8 cellular contexts compared by ENCODE assay signal in the genomic region with DNA sequence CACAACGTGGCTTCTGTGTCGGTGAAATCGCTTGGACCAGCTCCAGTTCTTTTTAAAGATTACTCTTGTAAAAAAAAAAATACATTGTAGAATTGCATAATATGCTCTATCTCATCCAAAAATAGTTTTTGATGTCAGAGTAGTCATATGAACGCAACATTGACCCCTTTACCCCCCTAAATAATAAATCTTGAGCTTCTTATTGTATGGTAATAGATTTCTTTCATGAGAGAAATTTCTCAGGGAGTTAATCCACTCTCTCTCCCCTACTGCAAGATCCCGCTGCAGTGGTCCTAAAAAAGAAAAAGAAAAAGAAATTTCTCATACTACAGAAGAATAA. TPM values are rescaled to one million over a fixed set of nuclear protein-coding genes. Genes with fewer than 3 reads are reported as not detected.
DNase-seq lines count a peak whose midpoint lies in the region; ATAC-seq and TF ChIP-seq lines count a peak whose summit lies in the region.

No MANE protein-coding gene starts in this region.

- H3K27me3 ChIP-seq in GM23338 (ENCODE audit: insufficient read depth): peaks cover 26% of the 10 kb centered on the region
- peaks cover 83% of the 10 kb centered on the region for H3K27me3 ChIP-seq in hepatocyte
- peaks cover 4% of the 10 kb centered on the region for H3K27me3 ChIP-seq in skeletal muscle satellite cell (ENCODE audit: control insufficient read depth, insufficient read depth, low read length)
- peaks cover 30% of the 10 kb centered on the region for H3K27me3 ChIP-seq in adrenal gland

- no peak for ATAC-seq in GM23338
- ATAC-seq in activated CD8-positive, alpha-beta T cell treated with anti-CD3 and anti-CD28 coated beads for 36 hours: no peak
- no peak for ATAC-seq in HG02571 (IDR thresholded peaks at IDR 0.05; ENCODE audit: unreplicated experiment)

- peaks cover 30% of the 10 kb centered on the region for H3K79me2 ChIP-seq in GM23338 (replicated peaks; ENCODE audit: insufficient read depth)
- H3K79me2 ChIP-seq in hepatocyte: no peaks in the 10 kb centered on the region

- no peaks in the 10 kb centered on the region; the same call in 1 of the 2 replicates for H4K20me1 ChIP-seq in GM23338 (replicated peaks; ENCODE audit: insufficient read depth)
- no peaks in the 10 kb centered on the region for H4K20me1 ChIP-seq in hepatocyte (ENCODE audit: insufficient read depth, poor library complexity, severe bottlenecking)

- peak overlapping the region; percentile 69 for H3K4me3 Mint-ChIP-seq in GM23338
- H3K4me3 Mint-ChIP-seq in activated CD8-positive, alpha-beta T cell treated with anti-CD3 and anti-CD28 coated beads for 36 hours: peak overlapping the region; percentile 75

- no peaks in the 10 kb centered on the region for H3K9me3 ChIP-seq in hepatocyte (ENCODE audit: low read depth)
- no peaks in the 10 kb centered on the region for H3K9me3 ChIP-seq in skeletal muscle satellite cell (replicated peaks; ENCODE audit: low read length)
- no peaks in the 10 kb centered on the region for H3K9me3 ChIP-seq in adrenal gland (replicated peaks in 1 of 3)

- POLR2A ChIA-PET in activated CD8-positive, alpha-beta T cell treated with anti-CD3 and anti-CD28 coated beads for 36 hours (lab: Charles Lee): interaction anchor here (1.2 kb wide), 1 partner anchor 141 kb away, joined by 3 read pairs; no protein-coding TSS in a partner anchor

- 3% methylated on average over 5 of the region's 5 CpGs for WGBS in hepatocyte (ENCODE audit: low lambda C conversion rate, missing lambda C conversion rate)
- WGBS in adrenal gland, 4 donors: 5 to 9% (median 5%) methylated on average over 5 of the region's 5 CpGs

- H3K9ac ChIP-seq in skeletal muscle satellite cell (ENCODE audit: low read depth, low read length): peak overlapping the region; percentile 58

- peaks cover 15% of the 10 kb centered on the region; the same call in 1 of the 3 replicates for H3K36me3 Mint-ChIP-seq in GM23338 (ENCODE audit: low read depth)
- H3K36me3 Mint-ChIP-seq in activated CD8-positive, alpha-beta T cell treated with anti-CD3 and anti-CD28 coated beads for 36 hours (ENCODE audit: low read depth): no peaks in the 10 kb centered on the region

- no peaks in the 10 kb centered on the region for H3F3A ChIP-seq in GM23338 (replicated peaks; ENCODE audit: low read depth)

- H3K4me1 ChIP-seq in GM23338 (ENCODE audit: insufficient read depth) (peaks cover 34% of the 10 kb centered on the region), hepatocyte (ENCODE audit: insufficient read depth) (peaks cover 19% of the 10 kb centered on the region), skeletal muscle satellite cell (ENCODE audit: control insufficient read depth, insufficient read depth, low read length) (peaks cover 8% of the 10 kb centered on the region), adrenal gland (replicated peaks in 1 of 2) (peaks cover 9 to 14% of the 10 kb centered on the region in 2 donors)

- H3K4me1 Mint-ChIP-seq in GM23338: peaks cover 32% of the 10 kb centered on the region
- H3K4me1 Mint-ChIP-seq in activated CD8-positive, alpha-beta T cell treated with anti-CD3 and anti-CD28 coated beads for 36 hours (ENCODE audit: low read depth): peaks cover 7% of the 10 kb centered on the region

- intact Hi-C loops in activated CD8-positive, alpha-beta T cell treated with anti-CD3 and anti-CD28 coated beads for 36 hours (cut with micrococcal nuclease): loop anchor here (5.0 to 10.0 kb wide), 2 partner anchors 50 to 122 kb away; partner anchors contain the start of gene PAIP2B
- intact Hi-C loops in adrenal gland (cut with DNase I): no loop called here

- H3K4me2 ChIP-seq in GM23338 (peak overlapping the region; percentile 83), hepatocyte (peak overlapping the region; percentile 99), skeletal muscle satellite cell (ENCODE audit: low read length) (peak overlapping the region; percentile 92)

- TF ChIP-seq CTCF in GM23338 (conservative IDR thresholded peaks at IDR 0.05; ENCODE audit: low read depth in 2 of 2): no peak
- TF ChIP-seq CTCF in activated CD8-positive, alpha-beta T cell treated with anti-CD3 and anti-CD28 coated beads for 36 hours (IDR thresholded peaks at IDR 0.05): no peak
- no peak for TF ChIP-seq CTCF in hepatocyte (IDR thresholded peaks at IDR 0.05; ENCODE audit: poor library complexity)
- TF ChIP-seq CTCF in adrenal gland (IDR thresholded peaks at IDR 0.05): no peak

- peak overlapping the region; percentile 52 for H3K4me3 ChIP-seq in GM23338
- H3K4me3 ChIP-seq in hepatocyte: peak overlapping the region; percentile 52
- H3K4me3 ChIP-seq in skeletal muscle satellite cell (ENCODE audit: low read length): peak overlapping the region; percentile 74
- H3K4me3 ChIP-seq in adrenal gland: peak overlapping the region in 2 of 4 donors; percentile 36 to 54

- DNase-seq in GM23338 (ENCODE audit: low spot score) (no peak), hepatocyte (ENCODE audit: low spot score) (no peak), NCI-H526 (lab: John Stamatoyannopoulos, UW) (no peak), NCI-H524 treated with DMSO at 0.1 percent for 48 hours (lab: John Stamatoyannopoulos, UW) (no peak), adrenal gland (no peak)
- no peak for DNase-seq in activated CD8-positive, alpha-beta T cell treated with anti-CD3 and anti-CD28 coated beads for 36 hours

- H3K9me2 ChIP-seq in GM23338 (ENCODE audit: insufficient read depth) (no peaks in the 10 kb centered on the region), hepatocyte (replicated peaks; ENCODE audit: insufficient read depth) (no peaks in the 10 kb centered on the region)

- CTCF ChIA-PET in activated CD8-positive, alpha-beta T cell treated with anti-CD3 and anti-CD28 coated beads for 36 hours (lab: Charles Lee): interaction anchor here (1.1 to 2.5 kb wide), 6 partner anchors 22 to 184 kb away, joined by 3 to 9 read pairs (median 4); partner anchors contain the start of gene ZNF638

- TF ChIP-seq POLR2A in adrenal gland (IDR thresholded peaks at IDR 0.05): no peak

- H3K9me3 Mint-ChIP-seq in GM23338: peaks cover 24% of the 10 kb centered on the region
- peaks cover 7% of the 10 kb centered on the region for H3K9me3 Mint-ChIP-seq in activated CD8-positive, alpha-beta T cell treated with anti-CD3 and anti-CD28 coated beads for 36 hours

- H3K36me3 ChIP-seq in GM23338 (ENCODE audit: insufficient read depth) (no peaks in the 10 kb centered on the region), hepatocyte (replicated peaks; ENCODE audit: insufficient read depth, low read depth) (no peaks in the 10 kb centered on the region), skeletal muscle satellite cell (ENCODE audit: insufficient read depth, low read length) (no peaks in the 10 kb centered on the region), adrenal gland (replicated peaks in 1 of 2) (no peaks in the 10 kb centered on the region)

- H2AFZ ChIP-seq in GM23338: peak overlapping the region; percentile 64
- H2AFZ ChIP-seq in hepatocyte: peak overlapping the region; percentile 75

- H3K27ac ChIP-seq in GM23338 (ENCODE audit: low read depth) (no peak overlapping the region), hepatocyte (no peak overlapping the region), adrenal gland (peak overlapping the region in 2 of 5 donors; percentile 35 to 51)

- H3K27me3 Mint-ChIP-seq in GM23338 (ENCODE audit: insufficient read depth, low read depth, poor library complexity): peaks cover 35% of the 10 kb centered on the region
- H3K27me3 Mint-ChIP-seq in activated CD8-positive, alpha-beta T cell treated with anti-CD3 and anti-CD28 coated beads for 36 hours: peaks cover 72% of the 10 kb centered on the region

- no peak overlapping the region for H3K27ac Mint-ChIP-seq in GM23338
- H3K27ac Mint-ChIP-seq in activated CD8-positive, alpha-beta T cell treated with anti-CD3 and anti-CD28 coated beads for 36 hours: no peak overlapping the region

TF ChIP-seq in GM23338, 12 proteins besides CTCF, POLR2A, EP300 and RAD21 (continues in another document):
- TF ChIP-seq CREB1 (CRISPR knock-in tag; IDR thresholded peaks at IDR 0.05; ENCODE audit: low read depth) (no peak), JUNB (IDR thresholded peaks at IDR 0.05; ENCODE audit: unreplicated experiment) (no peak), EZH2phosphoT487 (IDR thresholded peaks at IDR 0.05; ENCODE audit: unreplicated experiment) (no peak)

RNA-seq across cellular contexts. Expression of gene PAIP2B, which starts 50.2 kb away (rescaled TPM):
- 27.4 and 29.7 TPM in 2 replicates for total RNA-seq in GM23338 (2014; rRNA removed; shearing (Covaris generic))
- 6.1 and 7.6 TPM in 2 replicates for polyA plus RNA-seq in GM23338 (2016; fragmentation: Nextera tagmentation; extraction: Ambion mirVana)
- 1 to 10 TPM; 3.1 to 3.4 TPM for total RNA-seq in activated CD8-positive, alpha-beta T cell treated with anti-CD3 and anti-CD28 coated beads for 36 hours
- 4.4 and 4.8 TPM in 2 replicates for total RNA-seq in hepatocyte
- 1.8 and 2.6 TPM in 2 replicates for polyA plus RNA-seq in hepatocyte
- total RNA-seq in skeletal muscle satellite cell (2012; rRNA removed): 0.25 and 0.44 TPM in 2 replicates
- 1 to 10 TPM in 6 of 8 donors, under 1 TPM in 2; 0.54 to 5.9 (median 3.2) TPM for total RNA-seq in adrenal gland
- polyA plus RNA-seq in adrenal gland: 1 to 10 TPM in 2 of 3 donors, under 1 TPM in 1; 0.98 to 2.1 (median 1.0) TPM

RNA-seq across cellular contexts. Expression of gene ZNF638, which starts 54.5 kb away (rescaled TPM):
- 190 and 202 TPM in 2 replicates for total RNA-seq in GM23338 (2014; rRNA removed; shearing (Covaris generic))
- polyA plus RNA-seq in GM23338 (2016; fragmentation: Nextera tagmentation; extraction: Ambion mirVana) (166 and 185 TPM in 2 replicates), hepatocyte (41.2 and 52.7 TPM in 2 replicates), adrenal gland (100 to 1,000 TPM in 2 of 3 donors, 10 to 100 TPM in 1; 80.8 to 525 (median 213) TPM)
- 10 to 100 TPM; 81.1 to 86.0 TPM for total RNA-seq in activated CD8-positive, alpha-beta T cell treated with anti-CD3 and anti-CD28 coated beads for 36 hours
- total RNA-seq in hepatocyte (141 and 170 TPM in 2 replicates), adrenal gland (100 to 1,000 TPM in 5 of 8 donors, 10 to 100 TPM in 3; 60.1 to 212 (median 106) TPM)
- total RNA-seq in skeletal muscle satellite cell (2012; rRNA removed): 81.3 and 99.6 TPM in 2 replicates
